Comparison of ENCODE assay signal across 1 cellular context in genomic region chr18:71212222-71212621, GRCh38.
TF ChIP-seq lines count a peak whose summit lies in the region.

No MANE protein-coding gene starts in this region.

TF ChIP-seq in K562, 482 proteins besides CTCF, POLR2A, EP300 and RAD21 (continued from another document):
- TF ChIP-seq, protein P1, sequence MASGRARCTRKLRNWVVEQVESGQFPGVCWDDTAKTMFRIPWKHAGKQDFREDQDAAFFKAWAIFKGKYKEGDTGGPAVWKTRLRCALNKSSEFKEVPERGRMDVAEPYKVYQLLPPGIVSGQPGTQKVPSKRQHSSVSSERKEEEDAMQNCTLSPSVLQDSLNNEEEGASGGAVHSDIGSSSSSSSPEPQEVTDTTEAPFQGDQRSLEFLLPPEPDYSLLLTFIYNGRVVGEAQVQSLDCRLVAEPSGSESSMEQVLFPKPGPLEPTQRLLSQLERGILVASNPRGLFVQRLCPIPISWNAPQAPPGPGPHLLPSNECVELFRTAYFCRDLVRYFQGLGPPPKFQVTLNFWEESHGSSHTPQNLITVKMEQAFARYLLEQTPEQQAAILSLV (tag; IDR thresholded peaks at IDR 0.05), result no peak
- no peak for TF ChIP-seq RFX5 (IDR thresholded peaks at IDR 0.05; ENCODE audit: low read depth, low read length)
- TF ChIP-seq ZNF197 (CRISPR knock-in tag; IDR thresholded peaks at IDR 0.05; ENCODE audit: low read depth), result no peak
- TF ChIP-seq, protein P2, sequence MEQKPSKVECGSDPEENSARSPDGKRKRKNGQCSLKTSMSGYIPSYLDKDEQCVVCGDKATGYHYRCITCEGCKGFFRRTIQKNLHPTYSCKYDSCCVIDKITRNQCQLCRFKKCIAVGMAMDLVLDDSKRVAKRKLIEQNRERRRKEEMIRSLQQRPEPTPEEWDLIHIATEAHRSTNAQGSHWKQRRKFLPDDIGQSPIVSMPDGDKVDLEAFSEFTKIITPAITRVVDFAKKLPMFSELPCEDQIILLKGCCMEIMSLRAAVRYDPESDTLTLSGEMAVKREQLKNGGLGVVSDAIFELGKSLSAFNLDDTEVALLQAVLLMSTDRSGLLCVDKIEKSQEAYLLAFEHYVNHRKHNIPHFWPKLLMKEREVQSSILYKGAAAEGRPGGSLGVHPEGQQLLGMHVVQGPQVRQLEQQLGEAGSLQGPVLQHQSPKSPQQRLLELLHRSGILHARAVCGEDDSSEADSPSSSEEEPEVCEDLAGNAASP (IDR thresholded peaks at IDR 0.05), result no peak
- TF ChIP-seq NUFIP1 (IDR thresholded peaks at IDR 0.05; ENCODE audit: partially characterized antibody), result no peak
- TF ChIP-seq, protein P3, sequence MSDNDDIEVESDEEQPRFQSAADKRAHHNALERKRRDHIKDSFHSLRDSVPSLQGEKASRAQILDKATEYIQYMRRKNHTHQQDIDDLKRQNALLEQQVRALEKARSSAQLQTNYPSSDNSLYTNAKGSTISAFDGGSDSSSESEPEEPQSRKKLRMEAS (CRISPR knock-in tag; IDR thresholded peaks at IDR 0.05), result no peak
- no peak for TF ChIP-seq GTF2F1 (IDR thresholded peaks at IDR 0.05; ENCODE audit: low read depth, low read length)
- TF ChIP-seq CHD4 (IDR thresholded peaks at IDR 0.05; ENCODE audit: insufficient read depth, insufficient replicate concordance, low read depth, low read length, poor library complexity, severe bottlenecking), result no peak
- TF ChIP-seq, protein P4, sequence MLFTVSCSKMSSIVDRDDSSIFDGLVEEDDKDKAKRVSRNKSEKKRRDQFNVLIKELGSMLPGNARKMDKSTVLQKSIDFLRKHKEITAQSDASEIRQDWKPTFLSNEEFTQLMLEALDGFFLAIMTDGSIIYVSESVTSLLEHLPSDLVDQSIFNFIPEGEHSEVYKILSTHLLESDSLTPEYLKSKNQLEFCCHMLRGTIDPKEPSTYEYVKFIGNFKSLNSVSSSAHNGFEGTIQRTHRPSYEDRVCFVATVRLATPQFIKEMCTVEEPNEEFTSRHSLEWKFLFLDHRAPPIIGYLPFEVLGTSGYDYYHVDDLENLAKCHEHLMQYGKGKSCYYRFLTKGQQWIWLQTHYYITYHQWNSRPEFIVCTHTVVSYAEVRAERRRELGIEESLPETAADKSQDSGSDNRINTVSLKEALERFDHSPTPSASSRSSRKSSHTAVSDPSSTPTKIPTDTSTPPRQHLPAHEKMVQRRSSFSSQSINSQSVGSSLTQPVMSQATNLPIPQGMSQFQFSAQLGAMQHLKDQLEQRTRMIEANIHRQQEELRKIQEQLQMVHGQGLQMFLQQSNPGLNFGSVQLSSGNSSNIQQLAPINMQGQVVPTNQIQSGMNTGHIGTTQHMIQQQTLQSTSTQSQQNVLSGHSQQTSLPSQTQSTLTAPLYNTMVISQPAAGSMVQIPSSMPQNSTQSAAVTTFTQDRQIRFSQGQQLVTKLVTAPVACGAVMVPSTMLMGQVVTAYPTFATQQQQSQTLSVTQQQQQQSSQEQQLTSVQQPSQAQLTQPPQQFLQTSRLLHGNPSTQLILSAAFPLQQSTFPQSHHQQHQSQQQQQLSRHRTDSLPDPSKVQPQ (CRISPR knock-in tag; IDR thresholded peaks at IDR 0.05; ENCODE audit: borderline replicate concordance), result no peak
- no peak for TF ChIP-seq SMARCA5 (IDR thresholded peaks at IDR 0.05)
TF ChIP-seq in K562: peak in this region for 0.
